ENCODE assay signal across 28 cellular contexts in genomic region chr6:34095136-34095505, GRCh38. TPM values are rescaled to one million over a fixed set of nuclear protein-coding genes. Genes with fewer than 3 reads are reported as not detected.
"Had no signal": no experiment of that assay in that cellular context is flagged by ENCODE, and none has a peak within 500 bp of the region (broad histone marks: within the 10 kb centered on the region; RNA-seq: fewer than 3 reads in every experiment).

No MANE protein-coding gene starts in this region.

- H3K27ac ChIP-seq: adrenal gland, body of pancreas, coronary artery, pancreas, prostate gland, suprapubic skin, tibial nerve, VCaP had no signal

- DNase-seq: activated CD4-positive, alpha-beta memory T cell treated with anti-CD3 and anti-CD28 coated beads for 36 hours; activated CD4-positive, alpha-beta T cell treated with anti-CD3 and anti-CD28 coated beads for 48 hours; activated CD8-positive, alpha-beta memory T cell treated with anti-CD3 and anti-CD28 coated beads, Interleukin-2, amount 50 U/mL, for 4 hours; activated effector memory CD4-positive, alpha-beta T cell treated with anti-CD3 and anti-CD28 coated beads, Interleukin-2, amount 50 U/mL, for 16 hours; activated naive CD4-positive, alpha-beta T cell treated with anti-CD3 and anti-CD28 coated beads for 36 hours; activated naive CD8-positive, alpha-beta T cell treated with anti-CD3 and anti-CD28 coated beads for 36 hours; activated T-cell treated with anti-CD3 and anti-CD28 coated beads, Interleukin-2, amount 50 U/mL, for 1 hour; adrenal gland; aorta; body of pancreas; effector memory CD4-positive, alpha-beta T cell; erythroblast; hippocampal formation; left cardiac atrium; left ventricle myocardium superior; mammary epithelial cell; nephron progenitor cell; pancreas; retina; stimulated activated CD4-positive, alpha-beta T cell treated with anti-CD3 and anti-CD28 coated beads, Interleukin-15, amount 100 ng/mL, for 24 hours; stimulated activated CD4-positive, alpha-beta T cell treated with anti-CD3 and anti-CD28 coated beads, Interleukin-2, amount 100 ng/mL, for 24 hours had no signal

- H3K9me3 ChIP-seq: adrenal gland, body of pancreas, pancreas, prostate gland, suprapubic skin had no signal

- H3K36me3 ChIP-seq: adrenal gland, pancreas, prostate gland, suprapubic skin, tibial nerve had no signal

- H3K4me1 ChIP-seq: adrenal gland, body of pancreas, pancreas, prostate gland, tibial nerve had no signal

- H3K4me3 ChIP-seq: adrenal gland, body of pancreas, coronary artery, dorsolateral prefrontal cortex, pancreas, prostate gland, suprapubic skin, tibial nerve had no signal

- H3K27me3 ChIP-seq: adrenal gland, body of pancreas, pancreas had no signal

RNA-seq across cellular contexts. Expression of gene GRM4, which starts 50.8 kb away (rescaled TPM):
- polyA plus RNA-seq: adrenal gland, aorta, keratinocyte, mammary epithelial cell had no signal
